8 cellular contexts compared by ENCODE assay signal in the genomic region with DNA sequence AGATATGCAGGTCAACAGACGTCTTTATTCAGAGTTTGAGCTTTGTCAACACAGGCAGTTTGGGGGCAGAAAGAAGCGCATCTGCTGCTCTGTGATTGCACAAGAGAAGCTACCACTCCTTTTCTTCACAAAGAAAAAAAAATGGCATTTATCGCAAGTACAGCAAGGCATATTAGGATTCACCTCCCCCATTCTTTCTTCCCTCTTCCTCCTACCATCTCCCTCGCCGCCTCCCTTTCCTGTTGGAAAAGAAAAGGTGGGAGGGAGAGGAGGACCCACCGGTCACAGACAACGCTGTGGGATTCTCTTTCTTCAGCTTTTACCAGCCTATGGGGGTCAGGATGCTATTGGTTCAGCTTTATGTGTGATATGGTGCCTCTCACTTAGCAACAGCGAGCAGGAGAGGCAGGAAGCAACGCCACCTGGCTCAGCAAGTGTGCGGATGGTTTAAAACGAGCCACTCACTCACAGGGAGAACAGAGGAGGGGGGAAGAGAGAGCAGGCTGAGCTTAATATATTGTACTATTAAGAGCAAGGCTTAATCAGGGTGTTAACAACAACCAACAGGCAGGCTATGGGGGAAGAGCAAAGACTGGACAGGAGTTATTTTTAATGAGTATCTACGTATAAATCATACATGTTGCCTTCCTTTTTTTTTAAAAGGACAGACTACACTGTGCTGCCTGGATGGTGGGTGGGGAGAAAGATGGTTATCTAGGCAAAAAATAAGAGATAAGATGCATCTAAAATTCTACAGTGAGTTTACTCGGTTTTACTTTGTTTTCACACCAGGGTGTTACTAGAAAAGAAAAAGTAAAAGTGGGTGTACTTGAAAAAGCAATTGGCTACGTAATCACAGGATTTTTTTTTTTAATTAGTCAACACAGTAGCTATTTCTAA.
DNase-seq lines count a peak whose midpoint lies in the region; ATAC-seq and TF ChIP-seq lines count a peak whose summit lies in the region.

No MANE protein-coding gene starts in this region.

- H3K36me3 Mint-ChIP-seq in Caco-2 (ENCODE audit: insufficient read depth, unreplicated experiment): peaks cover 6% of the 10 kb centered on the region
- H3K36me3 Mint-ChIP-seq in activated CD8-positive, alpha-beta memory T cell treated with anti-CD3 and anti-CD28 coated beads, Interleukin-2, amount 10 ng/mL, durations not matched to agents 7 days and 5 days: no peaks in the 10 kb centered on the region

- intact Hi-C loops in Caco-2 (cut with micrococcal nuclease; ENCODE audit: unreplicated experiment): loop anchor here (1.0 to 5.0 kb wide), 6 partner anchors 12 to 392 kb away; no protein-coding TSS in a partner anchor

- H3K27ac ChIP-seq in mesodermal cell (ENCODE audit: low read depth, low read length, severe bottlenecking): peak overlapping the region; percentile 68

- CTCF ChIA-PET in Caco-2 (lab: Charles Lee): interaction anchor here (0.5 to 1.9 kb wide), 15 partner anchors 11 to 446 kb away, joined by 3 to 11 read pairs (median 4); no protein-coding TSS in a partner anchor
- CTCF ChIA-PET in activated CD8-positive, alpha-beta memory T cell treated with anti-CD3 and anti-CD28 coated beads, Interleukin-2, amount 10 ng/mL, durations not matched to agents 7 days and 5 days (lab: Charles Lee): interaction anchor here (0.7 to 5.0 kb wide), 17 partner anchors 10 to 446 kb away, joined by 3 to 40 read pairs (median 3); a partner anchor contains a TSS

- peak overlapping the region; percentile 96 for H3K27ac Mint-ChIP-seq in Caco-2 (ENCODE audit: unreplicated experiment)
- H3K27ac Mint-ChIP-seq in activated CD8-positive, alpha-beta memory T cell treated with anti-CD3 and anti-CD28 coated beads, Interleukin-2, amount 10 ng/mL, durations not matched to agents 7 days and 5 days: peak overlapping the region; percentile 76
- H3K27ac Mint-ChIP-seq in stimulated activated naive CD8-positive, alpha-beta T cell treated with anti-CD3 and anti-CD28 coated beads, Interleukin-15, amount 100 ng/mL, for 72 hours: peak overlapping the region in 1 of 2 donors; percentile 98

- peak; percentile 76 to 80 for DNase-seq in Caco-2
- peak; percentile 77 for DNase-seq in NCI-H510A treated with DMSO at 0.1 percent for 48 hours (lab: John Stamatoyannopoulos, UW)
- DNase-seq in activated CD8-positive, alpha-beta memory T cell treated with anti-CD3 and anti-CD28 coated beads, Interleukin-2, amount 10 ng/mL, durations not matched to agents 7 days and 5 days: peak; percentile 70
- peak; percentile 19 for DNase-seq in epidermal melanocyte (ENCODE audit: insufficient read length, low spot score)
- DNase-seq in stimulated activated naive CD8-positive, alpha-beta T cell treated with anti-CD3 and anti-CD28 coated beads, Interleukin-15, amount 100 ng/mL, for 72 hours: peak; percentile 41 to 61
- no peak for DNase-seq in foreskin melanocyte

- H3K9me3 ChIP-seq in Caco-2: no peaks in the 10 kb centered on the region
- no peaks in the 10 kb centered on the region for H3K9me3 ChIP-seq in mesodermal cell (ENCODE audit: control insufficient read depth, low read length)

- no peaks in the 10 kb centered on the region for H3K27me3 ChIP-seq in Caco-2 (replicated peaks; ENCODE audit: control insufficient read depth, insufficient read depth, low read length)

- no peaks in the 10 kb centered on the region for H3K36me3 ChIP-seq in Caco-2 (ENCODE audit: control insufficient read depth, insufficient read depth, low read length)
- no peaks in the 10 kb centered on the region for H3K36me3 ChIP-seq in mesodermal cell (ENCODE audit: control insufficient read depth, insufficient read depth, low read length)

- H3K4me3 ChIP-seq in Caco-2 (ENCODE audit: low read depth, low read length) (peak overlapping the region; percentile 21), mesodermal cell (ENCODE audit: extremely low read depth, insufficient read depth, low read length, poor library complexity, severe bottlenecking) (no peak overlapping the region)

- peak in 1 of 2 experiments; percentile 44 for TF ChIP-seq CTCF in Caco-2 (IDR thresholded peaks at IDR 0.05; ENCODE audit: insufficient read depth in 1 of 2, low read depth in 1 of 2, low read length in 1 of 2, severe bottlenecking in 1 of 2, unreplicated experiment in 1 of 2)

- peaks cover 50% of the 10 kb centered on the region for H3K4me1 Mint-ChIP-seq in Caco-2 (ENCODE audit: low read depth, unreplicated experiment)
- peaks cover 42% of the 10 kb centered on the region for H3K4me1 Mint-ChIP-seq in activated CD8-positive, alpha-beta memory T cell treated with anti-CD3 and anti-CD28 coated beads, Interleukin-2, amount 10 ng/mL, durations not matched to agents 7 days and 5 days
- H3K4me1 Mint-ChIP-seq in stimulated activated naive CD8-positive, alpha-beta T cell treated with anti-CD3 and anti-CD28 coated beads, Interleukin-15, amount 100 ng/mL, for 72 hours: peaks cover 58% of the 10 kb centered on the region

- 0 to 7% methylated on average over 3 to 6 of the region's 14 CpGs for WGBS in mesodermal cell (ENCODE audit: insufficient coverage in 2 of 2), 2 experiments

- no peaks in the 10 kb centered on the region for H3K27me3 Mint-ChIP-seq in Caco-2 (ENCODE audit: insufficient read depth, unreplicated experiment)
- peaks cover 50% of the 10 kb centered on the region for H3K27me3 Mint-ChIP-seq in activated CD8-positive, alpha-beta memory T cell treated with anti-CD3 and anti-CD28 coated beads, Interleukin-2, amount 10 ng/mL, durations not matched to agents 7 days and 5 days
- H3K27me3 Mint-ChIP-seq in stimulated activated naive CD8-positive, alpha-beta T cell treated with anti-CD3 and anti-CD28 coated beads, Interleukin-15, amount 100 ng/mL, for 72 hours: no peaks in the 10 kb centered on the region

- peak; percentile 61 for ATAC-seq in HG02973 (IDR thresholded peaks at IDR 0.05; ENCODE audit: unreplicated experiment)
- peak; percentile 92 for ATAC-seq in activated CD8-positive, alpha-beta memory T cell treated with anti-CD3 and anti-CD28 coated beads, Interleukin-2, amount 10 ng/mL, durations not matched to agents 7 days and 5 days
- ATAC-seq in stimulated activated naive CD8-positive, alpha-beta T cell treated with anti-CD3 and anti-CD28 coated beads, Interleukin-15, amount 100 ng/mL, for 72 hours: peak; percentile 93

- no peaks in the 10 kb centered on the region for H3K9me3 Mint-ChIP-seq in Caco-2 (ENCODE audit: unreplicated experiment)
- no peaks in the 10 kb centered on the region for H3K9me3 Mint-ChIP-seq in activated CD8-positive, alpha-beta memory T cell treated with anti-CD3 and anti-CD28 coated beads, Interleukin-2, amount 10 ng/mL, durations not matched to agents 7 days and 5 days (ENCODE audit: low read depth)
- H3K9me3 Mint-ChIP-seq in stimulated activated naive CD8-positive, alpha-beta T cell treated with anti-CD3 and anti-CD28 coated beads, Interleukin-15, amount 100 ng/mL, for 72 hours: no peaks in the 10 kb centered on the region

- BruUV-seq in Caco-2 (replicated peaks; lab: Mats Ljungman, UMichigan): TSS peak; percentile 28

- H3K4me1 ChIP-seq in Caco-2: peaks cover 58% of the 10 kb centered on the region
- H3K4me1 ChIP-seq in mesodermal cell (ENCODE audit: control insufficient read depth, insufficient read depth, low read length, poor library complexity, severe bottlenecking): peaks cover 56% of the 10 kb centered on the region

- H3K4me3 Mint-ChIP-seq in Caco-2 (ENCODE audit: unreplicated experiment): peak overlapping the region; percentile 79
- H3K4me3 Mint-ChIP-seq in activated CD8-positive, alpha-beta memory T cell treated with anti-CD3 and anti-CD28 coated beads, Interleukin-2, amount 10 ng/mL, durations not matched to agents 7 days and 5 days: peak overlapping the region; percentile 71
- peak overlapping the region; percentile 89 to 96 for H3K4me3 Mint-ChIP-seq in stimulated activated naive CD8-positive, alpha-beta T cell treated with anti-CD3 and anti-CD28 coated beads, Interleukin-15, amount 100 ng/mL, for 72 hours

- POLR2A ChIA-PET in Caco-2 (lab: Charles Lee): interaction anchor here (0.8 to 1.9 kb wide), 6 partner anchors 12 to 203 kb away, joined by 4 to 9 read pairs (median 7); no protein-coding TSS in a partner anchor
